ENCODE assay signal across 23 cellular contexts in genomic region chr7:139906879-139907278, GRCh38.
"Had no signal": no experiment of that assay in that cellular context is flagged by ENCODE, and none has a peak within 500 bp of the region (broad histone marks: within the 10 kb centered on the region; RNA-seq: fewer than 3 reads in every experiment).

No MANE protein-coding gene starts in this region.

- FAIRE-seq: endothelial cell of umbilical vein, frontal cortex, keratinocyte had no signal

- DNase-seq: dermis blood vessel endothelial cell; dorsolateral prefrontal cortex; effector CD4-positive, alpha-beta T cell; effector memory CD4-positive, alpha-beta T cell; foreskin keratinocyte; heart left ventricle; hypothalamus; immature natural killer cell; left cardiac atrium; left lung; left ventricle myocardium superior; lower lobe of right lung; mesenchymal stem cell; mucosa of descending colon; naive B cell; naive thymus-derived CD8-positive, alpha-beta T cell had no signal

- H3K36me3 ChIP-seq: esophagus muscularis mucosa, gastroesophageal sphincter had no signal

- H3K27ac ChIP-seq: coronary artery, dorsolateral prefrontal cortex, esophagus muscularis mucosa, foreskin keratinocyte, gastroesophageal sphincter, heart left ventricle, hepatocyte, left lung, lower lobe of right lung had no signal

- H2AFZ ChIP-seq: hepatocyte had no signal

- H3K9me3 ChIP-seq: lower lobe of right lung, mucosa of descending colon had no signal

- H3K4me3 ChIP-seq: coronary artery, dorsolateral prefrontal cortex, esophagus muscularis mucosa, gastroesophageal sphincter, heart left ventricle, hepatocyte, left lung, lower lobe of right lung, mucosa of descending colon had no signal

- ATAC-seq: foreskin keratinocyte; gastroesophageal sphincter; heart left ventricle; left cardiac atrium; left lung; left ventricle myocardium superior; lower lobe of right lung; mucosa of descending colon; naive thymus-derived CD8-positive, alpha-beta T cell had no signal

- H3K4me1 ChIP-seq: esophagus muscularis mucosa, gastroesophageal sphincter, lower lobe of right lung had no signal

- H3K4me2 ChIP-seq: hepatocyte had no signal

- H3K79me2 ChIP-seq: hepatocyte had no signal

- H3K27me3 ChIP-seq: dorsolateral prefrontal cortex, esophagus muscularis mucosa, foreskin keratinocyte, gastroesophageal sphincter, heart left ventricle, hepatocyte, left lung had no signal
